Comparison of ENCODE assay signal across 22 cellular contexts in genomic region chr11:133197425-133197824, GRCh38.
"Had no signal": no experiment of that assay in that cellular context is flagged by ENCODE, and none has a peak within 500 bp of the region (broad histone marks: within the 10 kb centered on the region; RNA-seq: fewer than 3 reads in every experiment).

No MANE protein-coding gene starts in this region.

- ATAC-seq: activated T-cell treated with anti-CD3 and anti-CD28 coated beads, Interleukin-2, amount 50 U/mL, for 4 hours; foreskin keratinocyte; natural killer cell treated with Interleukin-12 subunit alpha and Interleukin-12 subunit beta and Interleukin-15 and Interleukin-18, amount 100 ng/mL, for 72 hours; pancreas; right cardiac atrium; stimulated activated naive CD8-positive, alpha-beta T cell treated with anti-CD3 and anti-CD28 coated beads, Interleukin-15, Interleukin-2, amounts not matched to agents 100 U/mL and 50 U/mL, for 24 hours had no signal

- FAIRE-seq: pancreas had no signal

- H3K36me3 ChIP-seq: cardiac muscle cell, left ventricle myocardium inferior, pancreas, upper lobe of left lung, WERI-Rb-1 had no signal

- H3K9me3 ChIP-seq: left ventricle myocardium inferior, pancreas, upper lobe of left lung had no signal

- H3K4me3 ChIP-seq: cardiac muscle cell, hepatocyte, left ventricle myocardium inferior, pancreas, upper lobe of left lung had no signal

- DNase-seq: activated CD4-positive, alpha-beta T cell treated with anti-CD3 and anti-CD28 coated beads, Interleukin-2, amount 10 ng/mL, durations not matched to agents 7 days and 5 days; activated CD4-positive, CD25-positive, alpha-beta regulatory T cell treated with anti-CD3 and anti-CD28 coated beads, Interleukin-2, amount 50 U/mL, for 72 hours; activated naive CD4-positive, alpha-beta T cell treated with Interleukin-2 at 50 U/mL for 16 hours; activated naive CD8-positive, alpha-beta T cell treated with anti-CD3 and anti-CD28 coated beads for 36 hours; activated T-cell treated with anti-CD3 and anti-CD28 coated beads, Interleukin-2, amount 50 U/mL, for 4 hours; cortex of kidney; endodermal cell; immature natural killer cell; kidney glomerular epithelial cell; left ventricle myocardium inferior; pancreas; right cardiac atrium; stimulated activated CD4-positive, alpha-beta T cell treated with anti-CD3 and anti-CD28 coated beads, Interleukin-12 subunit alpha, Interleukin-12 subunit beta, amount 100 ng/mL, for 4 hours; stimulated activated CD4-positive, alpha-beta T cell treated with anti-CD3 and anti-CD28 coated beads, Interleukin-4, amount 100 ng/mL, for 4 hours; stimulated activated naive CD8-positive, alpha-beta T cell treated with anti-CD3 and anti-CD28 coated beads, Interleukin-15, Interleukin-2, amounts not matched to agents 100 U/mL and 50 U/mL, for 24 hours; upper lobe of left lung; WERI-Rb-1 had no signal

- H3K27me3 ChIP-seq: cardiac muscle cell, foreskin keratinocyte, hepatocyte, upper lobe of left lung had no signal

- H3K27ac ChIP-seq: cardiac muscle cell, epithelial cell of prostate, foreskin keratinocyte, hepatocyte, left ventricle myocardium inferior, pancreas, upper lobe of left lung, WERI-Rb-1 had no signal

- H3K4me1 ChIP-seq: foreskin keratinocyte, left ventricle myocardium inferior, pancreas, upper lobe of left lung had no signal
